ENCODE assay signal across 1 cellular context in the genomic region with DNA sequence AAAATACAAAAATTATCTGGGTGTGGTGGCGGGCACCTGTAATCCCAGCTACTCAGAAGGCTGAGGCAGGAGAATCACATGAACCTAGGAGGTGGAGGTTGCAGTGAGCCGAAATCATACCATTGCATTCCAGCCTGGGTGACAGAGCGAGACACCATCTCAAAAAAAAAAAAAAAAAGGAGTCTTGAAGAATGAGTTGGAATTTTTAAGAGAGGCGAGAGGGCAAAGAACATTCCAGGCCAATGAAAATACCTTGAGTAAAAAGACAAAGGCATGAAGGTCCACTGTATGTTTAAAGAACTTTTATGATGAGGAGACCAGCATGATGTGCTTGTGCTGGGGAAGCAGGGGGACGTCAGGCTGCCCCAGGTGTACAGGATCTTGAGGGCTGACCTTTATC. TPM values are rescaled to one million over a fixed set of nuclear protein-coding genes. Genes with fewer than 3 reads are reported as not detected.
"Had no signal": no experiment of that assay in that cellular context is flagged by ENCODE, and none has a peak within 500 bp of the region (broad histone marks: within the 10 kb centered on the region; RNA-seq: fewer than 3 reads in every experiment).

No MANE protein-coding gene starts in this region.

RNA-seq across cellular contexts. Expression of a gene that starts 27.4 kb away (rescaled TPM):
- total RNA-seq: bronchial epithelial cell had no signal
